Comparison of ENCODE assay signal across 15 cellular contexts in genomic region chr22:50561401-50562074, GRCh38. TPM values are rescaled to one million over a fixed set of nuclear protein-coding genes. Genes with fewer than 3 reads are reported as not detected.
DNase-seq lines count a peak whose midpoint lies in the region; ATAC-seq and TF ChIP-seq lines count a peak whose summit lies in the region.
"Had no signal": no experiment of that assay in that cellular context is flagged by ENCODE, and none has a peak within 500 bp of the region (broad histone marks: within the 10 kb centered on the region; RNA-seq: fewer than 3 reads in every experiment).

No MANE protein-coding gene starts in this region.

- no peak overlapping the region for H3K27ac ChIP-seq in mammary epithelial cell (ENCODE audit: insufficient read depth, low read depth, low read length)

- in situ Hi-C loops in mammary epithelial cell (cut with MboI; ENCODE audit: low sequenced_read_pairs in 2 of 2): no loop called here

- TF ChIP-seq CTCF in MCF 10A (IDR thresholded peaks at IDR 0.05; ENCODE audit: unreplicated experiment) (no peak), mammary epithelial cell (conservative IDR thresholded peaks at IDR 0.05 in 1 of 2, IDR thresholded peaks at IDR 0.05 in 1 of 2; ENCODE audit: extremely low read depth in 1 of 2, insufficient read depth in 1 of 2, low read depth in 1 of 2, low read length in 2 of 2) (no peak)

- H2AFZ ChIP-seq in mammary epithelial cell (ENCODE audit: low read depth, low read length): no peak overlapping the region

- WGBS in mammary epithelial cell (ENCODE audit: low coverage, missing lambda C conversion rate): 54% methylated on average over 7 of the region's 18 CpGs

- dilution Hi-C loops in mammary epithelial cell (cut with HindIII; ENCODE audit: low sequenced_read_pairs): loop anchor here (10.0 kb wide), 1 partner anchor 407 kb away; no protein-coding TSS in a partner anchor

- H3K9ac ChIP-seq in mammary epithelial cell (ENCODE audit: insufficient read depth, low read length): no peak overlapping the region

- no peaks in the 10 kb centered on the region for H3K36me3 ChIP-seq in mammary epithelial cell (ENCODE audit: insufficient read depth, low read length)

- peaks cover 15% of the 10 kb centered on the region for H3K4me1 ChIP-seq in mammary epithelial cell (ENCODE audit: insufficient read depth, low read length)

- CTCF ChIA-PET in MCF 10A (lab: Yijun Ruan, JAX) (no interaction called here), mammary epithelial cell (lab: Charles Lee; ENCODE audit: low non-redundant PET) (no interaction called here)

- intact Hi-C loops in MCF 10A (cut with micrococcal nuclease): loop anchor here (1.0 kb wide), 2 partner anchors 30 to 35 kb away; no protein-coding TSS in a partner anchor
- intact Hi-C loops in mammary epithelial cell (cut with micrococcal nuclease): loop anchor here (1.0 kb wide), 2 partner anchors 36 to 53 kb away; partner anchors contain the start of genes NCAPH2 and SCO2
- intact Hi-C loops in activated T-helper 1 cell treated with anti-CD3 and anti-CD28 coated beads, Interleukin-12 subunit alpha, Interleukin-12 subunit beta, Interleukin-2, Interleukin-4 antibody, amounts not matched to agents 30 ng/mL and 10 ng/mL and 1 ng/mL, durations not matched to agents 14 hours and 24 hours and 36 hours (cut with micrococcal nuclease): loop anchor here (1.0 to 2.0 kb wide), 2 partner anchors 13 to 93 kb away; no protein-coding TSS in a partner anchor

- H3K79me2 ChIP-seq in mammary epithelial cell (ENCODE audit: insufficient read depth, low read length): no peaks in the 10 kb centered on the region

- no peaks in the 10 kb centered on the region for H4K20me1 ChIP-seq in mammary epithelial cell (ENCODE audit: insufficient read depth, low read length)

- BruUV-seq in MCF 10A (replicated peaks; lab: Mats Ljungman, UMichigan) (no TSS peak), mammary epithelial cell (replicated peaks; lab: Mats Ljungman, UMichigan) (no TSS peak)

- H3K4me3 Mint-ChIP-seq in MCF 10A (ENCODE audit: unreplicated experiment): peak overlapping the region; percentile 15
- H3K4me3 Mint-ChIP-seq in activated T-helper 1 cell treated with anti-CD3 and anti-CD28 coated beads, Interleukin-12 subunit alpha, Interleukin-12 subunit beta, Interleukin-2, Interleukin-4 antibody, amounts not matched to agents 30 ng/mL and 10 ng/mL and 1 ng/mL, durations not matched to agents 14 hours and 24 hours and 36 hours: peak overlapping the region; percentile 71
- peak overlapping the region; percentile 66 for H3K4me3 Mint-ChIP-seq in memory B cell
- H3K4me3 Mint-ChIP-seq in stimulated activated naive CD8-positive, alpha-beta T cell treated with anti-CD3 and anti-CD28 coated beads, Interleukin-15, amount 100 ng/mL, for 72 hours: peak overlapping the region; percentile 72 to 73

- no peak overlapping the region for H3K4me3 ChIP-seq in mammary epithelial cell (replicated peaks in 1 of 3; ENCODE audit: insufficient read depth in 1 of 3, low read depth in 2 of 3, low read length in 3 of 3)

- H3K9me3 ChIP-seq in mammary epithelial cell (replicated peaks; ENCODE audit: insufficient read depth, low read length): no peaks in the 10 kb centered on the region

- POLR2A ChIA-PET in MCF 10A (lab: Yijun Ruan, JAX): interaction anchor here (1.2 to 2.0 kb wide), 2 partner anchors 32 to 36 kb away, joined by 3 to 15 read pairs; partner anchors contain the start of genes SCO2 and TYMP

- H3K27ac Mint-ChIP-seq in MCF 10A (ENCODE audit: low read depth, unreplicated experiment) (no peak overlapping the region), memory B cell (peak overlapping the region; percentile 54)
- H3K27ac Mint-ChIP-seq in activated T-helper 1 cell treated with anti-CD3 and anti-CD28 coated beads, Interleukin-12 subunit alpha, Interleukin-12 subunit beta, Interleukin-2, Interleukin-4 antibody, amounts not matched to agents 30 ng/mL and 10 ng/mL and 1 ng/mL, durations not matched to agents 14 hours and 24 hours and 36 hours: peak overlapping the region; percentile 58
- peak overlapping the region; percentile 50 to 77 for H3K27ac Mint-ChIP-seq in stimulated activated naive CD8-positive, alpha-beta T cell treated with anti-CD3 and anti-CD28 coated beads, Interleukin-15, amount 100 ng/mL, for 72 hours

- ATAC-seq in memory B cell (ENCODE audit: low read depth): no peak
- no peak for ATAC-seq in stimulated activated naive CD8-positive, alpha-beta T cell treated with anti-CD3 and anti-CD28 coated beads, Interleukin-15, amount 100 ng/mL, for 72 hours
- no peak for ATAC-seq in HG02623 (IDR thresholded peaks at IDR 0.05; ENCODE audit: unreplicated experiment)
- ATAC-seq: Panc1 had no signal

- H3K36me3 Mint-ChIP-seq in MCF 10A (ENCODE audit: insufficient read depth, unreplicated experiment) (no peaks in the 10 kb centered on the region), memory B cell (no peaks in the 10 kb centered on the region)
- H3K36me3 Mint-ChIP-seq in activated T-helper 1 cell treated with anti-CD3 and anti-CD28 coated beads, Interleukin-12 subunit alpha, Interleukin-12 subunit beta, Interleukin-2, Interleukin-4 antibody, amounts not matched to agents 30 ng/mL and 10 ng/mL and 1 ng/mL, durations not matched to agents 14 hours and 24 hours and 36 hours (ENCODE audit: low read depth): no peaks in the 10 kb centered on the region

- no peaks in the 10 kb centered on the region for H3K9me3 Mint-ChIP-seq in MCF 10A (ENCODE audit: unreplicated experiment)
- no peaks in the 10 kb centered on the region for H3K9me3 Mint-ChIP-seq in activated T-helper 1 cell treated with anti-CD3 and anti-CD28 coated beads, Interleukin-12 subunit alpha, Interleukin-12 subunit beta, Interleukin-2, Interleukin-4 antibody, amounts not matched to agents 30 ng/mL and 10 ng/mL and 1 ng/mL, durations not matched to agents 14 hours and 24 hours and 36 hours
- H3K9me3 Mint-ChIP-seq in memory B cell: no peaks in the 10 kb centered on the region
- H3K9me3 Mint-ChIP-seq in stimulated activated naive CD8-positive, alpha-beta T cell treated with anti-CD3 and anti-CD28 coated beads, Interleukin-15, amount 100 ng/mL, for 72 hours: no peaks in the 10 kb centered on the region

- no peaks in the 10 kb centered on the region for H3K27me3 ChIP-seq in mammary epithelial cell (ENCODE audit: insufficient read depth, low read length)

- H3K27me3 Mint-ChIP-seq in MCF 10A (ENCODE audit: insufficient read depth, unreplicated experiment) (no peaks in the 10 kb centered on the region), memory B cell (no peaks in the 10 kb centered on the region)
- peaks cover 8% of the 10 kb centered on the region for H3K27me3 Mint-ChIP-seq in activated T-helper 1 cell treated with anti-CD3 and anti-CD28 coated beads, Interleukin-12 subunit alpha, Interleukin-12 subunit beta, Interleukin-2, Interleukin-4 antibody, amounts not matched to agents 30 ng/mL and 10 ng/mL and 1 ng/mL, durations not matched to agents 14 hours and 24 hours and 36 hours (ENCODE audit: insufficient read depth)
- peaks cover 8% of the 10 kb centered on the region for H3K27me3 Mint-ChIP-seq in stimulated activated naive CD8-positive, alpha-beta T cell treated with anti-CD3 and anti-CD28 coated beads, Interleukin-15, amount 100 ng/mL, for 72 hours

- H3K4me2 ChIP-seq in mammary epithelial cell (ENCODE audit: insufficient read depth, low read depth, low read length): no peak overlapping the region

- no peak for DNase-seq in MCF 10A (ENCODE audit: unreplicated experiment)
- DNase-seq in mammary epithelial cell: no peak
- no peak for DNase-seq in activated T-helper 1 cell treated with anti-CD3 and anti-CD28 coated beads, Interleukin-12 subunit alpha, Interleukin-12 subunit beta, Interleukin-2, Interleukin-4 antibody, amounts not matched to agents 30 ng/mL and 10 ng/mL and 1 ng/mL, durations not matched to agents 14 hours and 24 hours and 36 hours (ENCODE audit: low spot score)
- DNase-seq in memory B cell (ENCODE audit: low spot score in 2 of 2): no peak
- DNase-seq in stimulated activated naive CD8-positive, alpha-beta T cell treated with anti-CD3 and anti-CD28 coated beads, Interleukin-15, amount 100 ng/mL, for 72 hours: no peak
- no peak for DNase-seq in stimulated activated CD4-positive, alpha-beta T cell treated with anti-CD3 and anti-CD28 coated beads, Interleukin-4, amount 100 ng/mL, for 24 hours
- DNase-seq in NCI-H526 (lab: John Stamatoyannopoulos, UW): no peak
- DNase-seq: activated CD4-positive, alpha-beta T cell treated with anti-CD3 and anti-CD28 coated beads for 4 hours; NCI-H1930; NCI-H69; SW 1271 had no signal

- peaks cover 28% of the 10 kb centered on the region for H3K4me1 Mint-ChIP-seq in MCF 10A (ENCODE audit: insufficient read depth, unreplicated experiment)
- H3K4me1 Mint-ChIP-seq in activated T-helper 1 cell treated with anti-CD3 and anti-CD28 coated beads, Interleukin-12 subunit alpha, Interleukin-12 subunit beta, Interleukin-2, Interleukin-4 antibody, amounts not matched to agents 30 ng/mL and 10 ng/mL and 1 ng/mL, durations not matched to agents 14 hours and 24 hours and 36 hours (ENCODE audit: low read depth): peaks cover 20% of the 10 kb centered on the region
- peaks cover 16% of the 10 kb centered on the region for H3K4me1 Mint-ChIP-seq in memory B cell
- H3K4me1 Mint-ChIP-seq in stimulated activated naive CD8-positive, alpha-beta T cell treated with anti-CD3 and anti-CD28 coated beads, Interleukin-15, amount 100 ng/mL, for 72 hours: peaks cover 23% of the 10 kb centered on the region

RNA-seq across cellular contexts. Expression of gene SYCE3, which starts 1.2 kb away (rescaled TPM):
- total RNA-seq in MCF 10A (2022) (0.82 and 1.2 TPM in 2 replicates), mammary epithelial cell (not detected)
- polyA plus RNA-seq in mammary epithelial cell: 1.1 TPM
- polyA minus RNA-seq in mammary epithelial cell: not detected
- total RNA-seq in activated T-helper 1 cell treated with anti-CD3 and anti-CD28 coated beads, Interleukin-12 subunit alpha, Interleukin-12 subunit beta, Interleukin-2, Interleukin-4 antibody, amounts not matched to agents 30 ng/mL and 10 ng/mL and 1 ng/mL, durations not matched to agents 14 hours and 24 hours and 36 hours: 0.83 TPM in 1 of 2 replicates, not detected in the other
- total RNA-seq: cerebellum, temporal lobe had no signal

RNA-seq across cellular contexts. Expression of gene KLHDC7B, which starts 15.8 kb away (rescaled TPM):
- 0.98 and 4.1 TPM in 2 replicates for total RNA-seq in MCF 10A (2022)
- 1 to 10 TPM in 1 of 2 donors, under 1 TPM in 1; under 0.01 to 1.9 TPM for total RNA-seq in mammary epithelial cell
- polyA plus RNA-seq in mammary epithelial cell: 0.01 TPM
- not detected for polyA minus RNA-seq in mammary epithelial cell
- total RNA-seq in activated T-helper 1 cell treated with anti-CD3 and anti-CD28 coated beads, Interleukin-12 subunit alpha, Interleukin-12 subunit beta, Interleukin-2, Interleukin-4 antibody, amounts not matched to agents 30 ng/mL and 10 ng/mL and 1 ng/mL, durations not matched to agents 14 hours and 24 hours and 36 hours: 5.5 TPM in 2 replicates
- total RNA-seq: cerebellum, temporal lobe had no signal

RNA-seq across cellular contexts. Expression of gene CPT1B, which starts 16.7 kb away (rescaled TPM):
- total RNA-seq in MCF 10A (2022): 52.2 and 57.3 TPM in 2 replicates
- total RNA-seq in mammary epithelial cell: 10 to 100 TPM in 1 of 2 donors, 1 to 10 TPM in 1; 5.5 to 20.5 TPM
- 3.7 TPM for polyA plus RNA-seq in mammary epithelial cell
- not detected for polyA minus RNA-seq in mammary epithelial cell
- total RNA-seq in activated T-helper 1 cell treated with anti-CD3 and anti-CD28 coated beads, Interleukin-12 subunit alpha, Interleukin-12 subunit beta, Interleukin-2, Interleukin-4 antibody, amounts not matched to agents 30 ng/mL and 10 ng/mL and 1 ng/mL, durations not matched to agents 14 hours and 24 hours and 36 hours: 65.6 and 68.2 TPM in 2 replicates

RNA-seq across cellular contexts. Expression of gene CHKB, which starts 21.1 kb away (rescaled TPM):
- total RNA-seq in MCF 10A (2022) (51.4 and 60.6 TPM in 2 replicates), mammary epithelial cell (10 to 100 TPM; 23.7 to 54.4 TPM)
- 28.0 TPM for polyA plus RNA-seq in mammary epithelial cell
- 3.9 TPM for polyA minus RNA-seq in mammary epithelial cell
- total RNA-seq in activated T-helper 1 cell treated with anti-CD3 and anti-CD28 coated beads, Interleukin-12 subunit alpha, Interleukin-12 subunit beta, Interleukin-2, Interleukin-4 antibody, amounts not matched to agents 30 ng/mL and 10 ng/mL and 1 ng/mL, durations not matched to agents 14 hours and 24 hours and 36 hours: 81.0 and 88.7 TPM in 2 replicates

RNA-seq across cellular contexts. Expression of gene TYMP, which starts 31.7 kb away (rescaled TPM):
- total RNA-seq in MCF 10A (2022): 41.0 and 54.4 TPM in 2 replicates
- 10 to 100 TPM in 1 of 2 donors, 1 to 10 TPM in 1; 4.9 to 45.5 TPM for total RNA-seq in mammary epithelial cell
- polyA plus RNA-seq in mammary epithelial cell: 2.1 TPM
- not detected for polyA minus RNA-seq in mammary epithelial cell
- 57.2 and 59.9 TPM in 2 replicates for total RNA-seq in activated T-helper 1 cell treated with anti-CD3 and anti-CD28 coated beads, Interleukin-12 subunit alpha, Interleukin-12 subunit beta, Interleukin-2, Interleukin-4 antibody, amounts not matched to agents 30 ng/mL and 10 ng/mL and 1 ng/mL, durations not matched to agents 14 hours and 24 hours and 36 hours

Comparison
In these comparisons a context has a peak if more than half of its experiments do, and no peak if none do; other contexts are left out.
1. H3K4me3 Mint-ChIP-seq: peak in every context shown above with its lines; median percentile 72 in stimulated activated naive CD8-positive, alpha-beta T cell treated with anti-CD3 and anti-CD28 coated beads, Interleukin-15, amount 100 ng/mL, for 72 hours; 71 in activated T-helper 1 cell treated with anti-CD3 and anti-CD28 coated beads, Interleukin-12 subunit alpha, Interleukin-12 subunit beta, Interleukin-2, Interleukin-4 antibody, amounts not matched to agents 30 ng/mL and 10 ng/mL and 1 ng/mL, durations not matched to agents 14 hours and 24 hours and 36 hours; 66 in memory B cell; 15 in MCF 10A.